9 cellular contexts compared by ENCODE assay signal in the genomic region with DNA sequence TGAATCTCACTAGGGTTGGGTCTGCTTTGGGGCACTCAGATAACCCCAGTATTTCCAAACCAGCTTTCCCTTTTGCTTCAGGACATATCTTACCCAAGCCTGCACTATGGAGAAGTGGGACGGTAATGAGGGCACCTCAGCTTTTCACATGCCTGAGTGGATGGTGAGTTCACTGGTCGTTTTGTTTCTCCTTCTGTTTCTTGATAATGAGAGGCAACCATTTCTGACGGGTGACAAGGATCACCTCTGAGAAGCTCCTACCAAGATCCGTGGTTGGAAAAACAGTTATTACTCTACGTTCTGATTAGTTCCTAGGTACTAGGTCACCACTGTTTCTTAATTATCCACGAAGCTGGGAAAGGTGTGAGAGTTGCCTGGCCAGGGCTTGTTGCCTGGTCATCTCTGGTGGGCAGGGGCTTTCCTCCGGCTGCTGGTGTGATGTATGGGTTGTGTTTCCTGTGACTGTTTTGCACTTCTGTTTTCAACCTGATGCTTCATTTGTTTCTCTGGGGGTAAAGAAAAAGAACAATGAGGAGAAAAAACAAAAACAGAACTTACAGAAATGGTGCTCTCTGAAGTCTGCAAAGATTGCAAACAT.
DNase-seq lines count a peak whose midpoint lies in the region; ATAC-seq, FAIRE-seq and TF ChIP-seq lines count a peak whose summit lies in the region.
"Had no signal": no experiment of that assay in that cellular context is flagged by ENCODE, and none has a peak within 500 bp of the region (broad histone marks: within the 10 kb centered on the region; RNA-seq: fewer than 3 reads in every experiment).

No MANE protein-coding gene starts in this region.

- H3K14ac ChIP-seq in mesenchymal stem cell (ENCODE audit: low read length in 2 of 2), result no peak overlapping the region

- no peaks in the 10 kb centered on the region for H3K79me1 ChIP-seq in mesenchymal stem cell (replicated peaks; ENCODE audit: low read length, poor library complexity, severe bottlenecking)

- H2BK15ac ChIP-seq in mesenchymal stem cell (ENCODE audit: low read depth, poor library complexity, severe bottlenecking), result no peak overlapping the region

- H3K9me3 ChIP-seq in PC-9 (ENCODE audit: insufficient read depth, low read depth) (no peaks in the 10 kb centered on the region), mesenchymal stem cell (ENCODE audit: control insufficient read depth, low read length) (no peaks in the 10 kb centered on the region), mammary epithelial cell (replicated peaks; ENCODE audit: insufficient read depth, low read length) (no peaks in the 10 kb centered on the region)
- H3K9me3 ChIP-seq in CD8-positive, alpha-beta T cell (ENCODE audit: low read length), result no peaks in the 10 kb centered on the region
- H3K9me3 ChIP-seq: heart right ventricle had no signal

- H3K4me1 Mint-ChIP-seq in CD8-positive, alpha-beta T cell (ENCODE audit: low read depth), result peaks cover 13% of the 10 kb centered on the region

- H3K27me3 ChIP-seq in PC-9 (ENCODE audit: insufficient read depth, low read depth), result no peaks in the 10 kb centered on the region
- H3K27me3 ChIP-seq in mesenchymal stem cell (ENCODE audit: control insufficient read depth in 1 of 2, insufficient read depth in 1 of 2, low read length in 2 of 2), result no peaks in the 10 kb centered on the region
- H3K27me3 ChIP-seq in mammary epithelial cell (ENCODE audit: insufficient read depth, low read length), result no peaks in the 10 kb centered on the region
- no peaks in the 10 kb centered on the region for H3K27me3 ChIP-seq in CD8-positive, alpha-beta T cell (ENCODE audit: insufficient read depth, low read length)
- H3K27me3 ChIP-seq: heart right ventricle had no signal

- POLR2A ChIA-PET in PC-9 (lab: Charles Lee; ENCODE audit: unreplicated experiment), result no interaction called here
- POLR2A ChIA-PET in CD8-positive, alpha-beta T cell (lab: Charles Lee), result interaction anchor here (0.7 kb wide), 1 partner anchor 264 kb away, joined by 4 read pairs; no protein-coding TSS in a partner anchor

- H4K8ac ChIP-seq in mesenchymal stem cell (ENCODE audit: low read length), result no peak overlapping the region

- H4K91ac ChIP-seq in mesenchymal stem cell (ENCODE audit: low read length), result no peak overlapping the region

- H2AFZ ChIP-seq in PC-9 (peak overlapping the region; percentile 76), mesenchymal stem cell (ENCODE audit: low read depth, low read length) (peak overlapping the region; percentile 2), mammary epithelial cell (ENCODE audit: low read depth, low read length) (no peak overlapping the region)

- H3K4me2 ChIP-seq in PC-9 (peak overlapping the region; percentile 99), mesenchymal stem cell (ENCODE audit: low read length, poor library complexity, severe bottlenecking) (no peak overlapping the region), mammary epithelial cell (ENCODE audit: insufficient read depth, low read depth, low read length) (no peak overlapping the region)

- H2BK120ac ChIP-seq in mesenchymal stem cell (ENCODE audit: low read depth, low read length), result no peak overlapping the region

- peaks cover 34% of the 10 kb centered on the region for H3F3A ChIP-seq in PC-9 (ENCODE audit: insufficient read depth, low read depth)

- no peaks in the 10 kb centered on the region for H3K9me3 Mint-ChIP-seq in CD8-positive, alpha-beta T cell

- CTCF ChIA-PET in PC-9 (lab: Charles Lee) (interaction anchor here (0.5 to 2.7 kb wide), 17 partner anchors 8 to 605 kb away, joined by 3 to 29 read pairs (median 5); no protein-coding TSS in a partner anchor), mammary epithelial cell (lab: Charles Lee; ENCODE audit: low non-redundant PET) (interaction anchor here (1.2 kb wide), 1 partner anchor 103 kb away, joined by 5 read pairs; no protein-coding TSS in a partner anchor)
- CTCF ChIA-PET in CD8-positive, alpha-beta T cell (lab: Charles Lee), result interaction anchor here (0.6 to 7.5 kb wide), 34 partner anchors 10 to 646 kb away, joined by 3 to 137 read pairs (median 5); partner anchors contain the start of gene STRIP2

- H3K27ac Mint-ChIP-seq in CD8-positive, alpha-beta T cell, result no peak overlapping the region

- TF ChIP-seq CTCF in GM12864 (IDR thresholded peaks at IDR 0.05; ENCODE audit: low read depth, low read length, missing control alignments), result no peak
- no peak for TF ChIP-seq CTCF in PC-9 (conservative IDR thresholded peaks at IDR 0.05)
- TF ChIP-seq CTCF in mammary epithelial cell (conservative IDR thresholded peaks at IDR 0.05 in 1 of 2, IDR thresholded peaks at IDR 0.05 in 1 of 2; ENCODE audit: extremely low read depth in 1 of 2, insufficient read depth in 1 of 2, low read depth in 1 of 2, low read length in 2 of 2), result no peak
- no peak for TF ChIP-seq CTCF in CD8-positive, alpha-beta T cell (IDR thresholded peaks at IDR 0.05)

- H3K9ac ChIP-seq in mesenchymal stem cell (ENCODE audit: low read length) (peak overlapping the region; percentile 25), mammary epithelial cell (ENCODE audit: insufficient read depth, low read length) (no peak overlapping the region)

- no peak overlapping the region for H3K4ac ChIP-seq in mesenchymal stem cell (ENCODE audit: low read depth in 1 of 2, low read length in 2 of 2)

- intact Hi-C loops in PC-9 (cut with micrococcal nuclease; ENCODE audit: unreplicated experiment), result loop anchor here (1.0 kb wide), 1 partner anchor 65 kb away; no protein-coding TSS in a partner anchor
- intact Hi-C loops in mammary epithelial cell (cut with micrococcal nuclease), result no loop called here
- intact Hi-C loops in CD8-positive, alpha-beta T cell (cut with DNase I, micrococcal nuclease), result loop anchor here in 1 of 2 experiments (5.0 kb wide), 1 partner anchor 1436 kb away; no protein-coding TSS in a partner anchor

- in situ Hi-C loops in mammary epithelial cell (cut with MboI; ENCODE audit: low sequenced_read_pairs in 2 of 2), result loop anchor here (10.0 to 25.0 kb wide), 3 partner anchors 96 to 269 kb away; no protein-coding TSS in a partner anchor

- BruUV-seq in PC-9 (replicated peaks; lab: Mats Ljungman, UMichigan), result no TSS peak
- BruUV-seq in mammary epithelial cell (replicated peaks; lab: Mats Ljungman, UMichigan), result no TSS peak

- H3K36me3 ChIP-seq in PC-9 (ENCODE audit: low read depth) (no peaks in the 10 kb centered on the region), mesenchymal stem cell (ENCODE audit: control insufficient read depth in 1 of 2, insufficient read depth in 2 of 2, low read depth in 1 of 2, low read length in 2 of 2) (no peaks in the 10 kb centered on the region), mammary epithelial cell (ENCODE audit: insufficient read depth, low read length) (no peaks in the 10 kb centered on the region)
- H3K36me3 ChIP-seq in CD8-positive, alpha-beta T cell (ENCODE audit: insufficient read depth, low read length), result no peaks in the 10 kb centered on the region
- H3K36me3 ChIP-seq: heart right ventricle had no signal

- H3K18ac ChIP-seq in mesenchymal stem cell (ENCODE audit: low read depth in 1 of 2, low read length in 2 of 2), result no peak overlapping the region

- no peak overlapping the region for H3K23ac ChIP-seq in mesenchymal stem cell (ENCODE audit: low read length in 2 of 2)

- 67% methylated on average over 7 of the region's 7 CpGs for WGBS in mesenchymal stem cell
- 87% methylated on average over 7 of the region's 7 CpGs for WGBS in mammary epithelial cell (ENCODE audit: low coverage, missing lambda C conversion rate)

- peaks cover 3% of the 10 kb centered on the region for H3K36me3 Mint-ChIP-seq in CD8-positive, alpha-beta T cell

- H3K4me1 ChIP-seq in PC-9 (replicated peaks; ENCODE audit: insufficient read depth) (peaks cover 36% of the 10 kb centered on the region), mesenchymal stem cell (ENCODE audit: control insufficient read depth, insufficient read depth, low read depth, low read length) (peaks cover 3% of the 10 kb centered on the region), mammary epithelial cell (ENCODE audit: insufficient read depth, low read length) (no peaks in the 10 kb centered on the region)
- no peaks in the 10 kb centered on the region for H3K4me1 ChIP-seq in CD8-positive, alpha-beta T cell (ENCODE audit: insufficient read depth, low read length)

- peak; percentile 37 for ATAC-seq in GM21515 (IDR thresholded peaks at IDR 0.05; ENCODE audit: unreplicated experiment)
- ATAC-seq in CD8-positive, alpha-beta T cell, result no peak

- no peak for FAIRE-seq in GM12892 (lab: Jason Lieb, UNC)

- peaks cover 23% of the 10 kb centered on the region; the same call in 1 of the 2 replicates for H3K79me2 ChIP-seq in PC-9 (ENCODE audit: low read depth)
- H3K79me2 ChIP-seq in mammary epithelial cell (ENCODE audit: insufficient read depth, low read length), result no peaks in the 10 kb centered on the region

- H2BK12ac ChIP-seq in mesenchymal stem cell (ENCODE audit: low read length in 2 of 2), result no peak overlapping the region

- H3K27me3 Mint-ChIP-seq in CD8-positive, alpha-beta T cell (ENCODE audit: low read depth), result no peaks in the 10 kb centered on the region

- H3K9me2 ChIP-seq in PC-9 (ENCODE audit: insufficient read depth), result no peaks in the 10 kb centered on the region

- dilution Hi-C loops in mammary epithelial cell (cut with HindIII; ENCODE audit: low sequenced_read_pairs), result no loop called here

- TF ChIP-seq POLR2A in GM12892 (IDR thresholded peaks at IDR 0.05; ENCODE audit: low read depth, low read length), result no peak

- H2BK5ac ChIP-seq in mesenchymal stem cell (ENCODE audit: low read depth, low read length, poor library complexity, severe bottlenecking), result no peak overlapping the region

- no peak overlapping the region for H3K4me3 Mint-ChIP-seq in CD8-positive, alpha-beta T cell

- H4K20me1 ChIP-seq in PC-9 (ENCODE audit: insufficient read depth), result no peaks in the 10 kb centered on the region
- H4K20me1 ChIP-seq in mammary epithelial cell (ENCODE audit: insufficient read depth, low read length), result no peaks in the 10 kb centered on the region

- DNase-seq in GM12864 (ENCODE audit: low read depth) (no peak), PC-9 (no peak), mesenchymal stem cell (no peak), mucosa of gallbladder (ENCODE audit: low spot score) (no peak), GM12892 (ENCODE audit: insufficient read length) (no peak), mammary epithelial cell (no peak)
- DNase-seq in CD8-positive, alpha-beta T cell, result no peak

- H2AK5ac ChIP-seq in mesenchymal stem cell (ENCODE audit: low read length, severe bottlenecking), result no peak overlapping the region

- H3K27ac ChIP-seq in PC-9, result peak overlapping the region; percentile 97
- H3K27ac ChIP-seq in mesenchymal stem cell (ENCODE audit: low read length, poor library complexity, severe bottlenecking), result no peak overlapping the region
- H3K27ac ChIP-seq in mammary epithelial cell (ENCODE audit: insufficient read depth, low read depth, low read length), result no peak overlapping the region
- no peak overlapping the region for H3K27ac ChIP-seq in CD8-positive, alpha-beta T cell (ENCODE audit: low read depth, low read length)
- H3K27ac ChIP-seq: heart right ventricle had no signal

- H3K4me3 ChIP-seq in GM12864 (ENCODE audit: low read depth, low read length), result peak overlapping the region; percentile 19
- peak overlapping the region; percentile 76 for H3K4me3 ChIP-seq in PC-9
- no peak overlapping the region for H3K4me3 ChIP-seq in mesenchymal stem cell (ENCODE audit: insufficient read depth in 1 of 2, low read depth in 1 of 2, low read length in 2 of 2)
- H3K4me3 ChIP-seq in mammary epithelial cell (replicated peaks in 1 of 3; ENCODE audit: insufficient read depth in 1 of 3, low read depth in 2 of 3, low read length in 3 of 3), result no peak overlapping the region
- H3K4me3 ChIP-seq in CD8-positive, alpha-beta T cell (ENCODE audit: low read depth, low read length), result no peak overlapping the region

Comparison
In these comparisons a context has a peak if more than half of its experiments do, and no peak if none do; other contexts are left out.
1. H3K4me3 ChIP-seq: peak in GM12864 (single experiment) and PC-9 (single experiment); none in mesenchymal stem cell (0 of 2), mammary epithelial cell (0 of 3) and CD8-positive, alpha-beta T cell (single experiment).